Comparison of ENCODE assay signal across 9 cellular contexts in the genomic region with DNA sequence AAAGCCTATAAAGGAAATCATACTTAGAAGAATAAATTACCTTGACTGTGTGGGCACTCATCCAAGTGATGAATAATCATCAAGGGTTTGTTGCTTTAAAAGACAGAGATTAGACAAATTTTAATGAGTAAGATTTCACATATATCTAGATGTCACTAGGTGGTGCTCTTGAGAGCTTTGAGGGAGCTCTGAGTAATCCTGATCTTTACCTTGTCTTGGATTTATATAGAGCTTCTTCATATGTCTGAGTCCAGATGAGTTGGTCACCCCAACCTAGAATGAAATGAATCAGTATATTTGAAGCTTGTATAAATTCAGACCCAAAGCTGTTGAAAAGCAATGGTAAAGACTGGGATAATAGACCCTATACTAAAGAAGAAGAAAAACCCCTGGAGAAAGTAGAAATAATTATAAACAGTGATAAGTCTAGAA. TPM values are rescaled to one million over a fixed set of nuclear protein-coding genes. Genes with fewer than 3 reads are reported as not detected.
DNase-seq lines count a peak whose midpoint lies in the region; ATAC-seq, FAIRE-seq and TF ChIP-seq lines count a peak whose summit lies in the region.
"Had no signal": no experiment of that assay in that cellular context is flagged by ENCODE, and none has a peak within 500 bp of the region (broad histone marks: within the 10 kb centered on the region; RNA-seq: fewer than 3 reads in every experiment).

No MANE protein-coding gene starts in this region.

- H4K20me1 ChIP-seq in GM23248 (ENCODE audit: insufficient read depth) (no peaks in the 10 kb centered on the region), SU-DHL-6 (ENCODE audit: low read depth, low read length) (no peaks in the 10 kb centered on the region)

- H3K27ac ChIP-seq in GM23248 (no peak overlapping the region), SU-DHL-6 (ENCODE audit: low read depth, low read length) (no peak overlapping the region), small intestine (ENCODE audit: low read depth in 1 of 2, low read length in 1 of 2) (peak overlapping the region in 1 of 2 donors; percentile 9), substantia nigra (ENCODE audit: low read depth, low read length, poor library complexity, severe bottlenecking) (no peak overlapping the region)

- no peak overlapping the region for H3K9ac ChIP-seq in GM23248
- H3K9ac ChIP-seq in SU-DHL-6 (ENCODE audit: low read length) = no peak overlapping the region

- H2AFZ ChIP-seq in GM23248 (no peak overlapping the region), SU-DHL-6 (ENCODE audit: low read depth, low read length, severe bottlenecking) (no peak overlapping the region)

- H3K4me1 ChIP-seq in GM23248 (ENCODE audit: insufficient read depth) (no peaks in the 10 kb centered on the region), small intestine (ENCODE audit: control insufficient read depth in 2 of 2, insufficient read depth in 1 of 2, low read depth in 1 of 2, low read length in 1 of 2) (peaks cover 0 to 4% of the 10 kb centered on the region in 2 donors)

- no peak overlapping the region for H3K4me3 ChIP-seq in GM23248
- no peak overlapping the region for H3K4me3 ChIP-seq in SU-DHL-6 (ENCODE audit: insufficient read depth, low read length, poor library complexity, severe bottlenecking)
- no peak overlapping the region for H3K4me3 ChIP-seq in small intestine (ENCODE audit: low read depth in 1 of 2, low read length in 2 of 2)

- H3K4me2 ChIP-seq in GM23248 (ENCODE audit: unreplicated experiment) (no peak overlapping the region), SU-DHL-6 (ENCODE audit: low read depth, low read length, poor library complexity, severe bottlenecking) (no peak overlapping the region)

- H3K36me3 ChIP-seq in GM23248 (ENCODE audit: low read depth) (no peaks in the 10 kb centered on the region), SU-DHL-6 (ENCODE audit: low read length) (no peaks in the 10 kb centered on the region), small intestine (ENCODE audit: control insufficient read depth in 2 of 2, insufficient read depth in 2 of 2, low read length in 2 of 2) (peaks cover 4 to 15% of the 10 kb centered on the region in 2 donors)

- H3F3A ChIP-seq in GM23248 (ENCODE audit: insufficient read depth) = no peaks in the 10 kb centered on the region
- H3F3A ChIP-seq in SU-DHL-6 (ENCODE audit: insufficient read depth) = no peaks in the 10 kb centered on the region

- peak; percentile 77 for FAIRE-seq in small intestine (lab: Jason Lieb, UNC)

- H3K9me3 ChIP-seq in GM23248 (ENCODE audit: low read depth) (no peaks in the 10 kb centered on the region), SU-DHL-6 (ENCODE audit: insufficient read depth, low read length) (no peaks in the 10 kb centered on the region), small intestine (ENCODE audit: control insufficient read depth, low read depth) (no peaks in the 10 kb centered on the region)

- H3K79me2 ChIP-seq in GM23248 (ENCODE audit: insufficient read depth) (no peaks in the 10 kb centered on the region), SU-DHL-6 (ENCODE audit: insufficient read depth, low read length) (no peaks in the 10 kb centered on the region)

- TF ChIP-seq CTCF in SU-DHL-6 (IDR thresholded peaks at IDR 0.05; ENCODE audit: insufficient read depth, low read length, poor library complexity, severe bottlenecking) = peak; percentile 67

- in situ Hi-C loops in GM23248 (cut with MboI) = no loop called here

- H3K9me2 ChIP-seq in GM23248 (ENCODE audit: insufficient read depth) (no peaks in the 10 kb centered on the region), SU-DHL-6 (replicated peaks; ENCODE audit: insufficient read depth, low read length) (no peaks in the 10 kb centered on the region)

- ATAC-seq in GM19324 (IDR thresholded peaks at IDR 0.05; ENCODE audit: low FRiP score, unreplicated experiment) = no peak

- DNase-seq in EH (ENCODE audit: low read depth) (peak; percentile 77), GM23248 (peak; percentile 84), NCI-H1105 treated with DMSO at 0.1 percent for 48 hours (lab: John Stamatoyannopoulos, UW) (peak; percentile 72), foreskin melanocyte (peak; percentile 50), small intestine (peak; percentile 91), substantia nigra (lab: John Stamatoyannopoulos, UW) (no peak)

- H3K27me3 ChIP-seq in GM23248 (replicated peaks; ENCODE audit: insufficient read depth) (no peaks in the 10 kb centered on the region), SU-DHL-6 (ENCODE audit: low read length) (no peaks in the 10 kb centered on the region), small intestine (ENCODE audit: control insufficient read depth in 2 of 2, insufficient read depth in 2 of 2, low read length in 2 of 2) (no peaks in the 10 kb centered on the region)

RNA-seq across cellular contexts. Expression of a gene that starts 3.7 kb away (rescaled TPM):
- not detected in 2 replicates for total RNA-seq in GM23248 (2014; rRNA removed; shearing (Covaris generic))
- polyA plus RNA-seq in GM23248 (2016; fragmentation: Nextera tagmentation; extraction: Ambion mirVana) = not detected in 2 replicates
- 1,000 to 10,000 TPM in 1 of 3 donors, 100 to 1,000 TPM in 1, 10 to 100 TPM in 1; 79.2 to 1,156 (median 128) TPM for polyA plus RNA-seq in small intestine
- total RNA-seq: activated CD8-positive, alpha-beta memory T cell treated with anti-CD3 and anti-CD28 coated beads for 36 hours had no signal

RNA-seq across cellular contexts. Expression of a gene that starts 47.6 kb away (rescaled TPM):
- total RNA-seq in GM23248 (2014; rRNA removed; shearing (Covaris generic)) = 4.2 and 6.2 TPM in 2 replicates
- polyA plus RNA-seq in GM23248 (2016; fragmentation: Nextera tagmentation; extraction: Ambion mirVana) (9.0 and 10.2 TPM in 2 replicates), small intestine (10 to 100 TPM; 56.2 to 67.2 (median 60.6) TPM)

Comparison
In these comparisons a context has a peak if more than half of its experiments do, and no peak if none do; other contexts are left out.
1. DNase-seq: peak in EH (single experiment), GM23248 (single experiment), NCI-H1105 treated with DMSO at 0.1 percent for 48 hours (single experiment), foreskin melanocyte (single experiment) and small intestine (single experiment); none in substantia nigra (0 of 49).
2. RNA of a gene that starts 3.7 kb away (polyA plus RNA-seq): 79.2 to 1,156 TPM in small intestine; not detected in GM23248; every median in the first group is over 10 times any median in the second.